In the genomic region with DNA sequence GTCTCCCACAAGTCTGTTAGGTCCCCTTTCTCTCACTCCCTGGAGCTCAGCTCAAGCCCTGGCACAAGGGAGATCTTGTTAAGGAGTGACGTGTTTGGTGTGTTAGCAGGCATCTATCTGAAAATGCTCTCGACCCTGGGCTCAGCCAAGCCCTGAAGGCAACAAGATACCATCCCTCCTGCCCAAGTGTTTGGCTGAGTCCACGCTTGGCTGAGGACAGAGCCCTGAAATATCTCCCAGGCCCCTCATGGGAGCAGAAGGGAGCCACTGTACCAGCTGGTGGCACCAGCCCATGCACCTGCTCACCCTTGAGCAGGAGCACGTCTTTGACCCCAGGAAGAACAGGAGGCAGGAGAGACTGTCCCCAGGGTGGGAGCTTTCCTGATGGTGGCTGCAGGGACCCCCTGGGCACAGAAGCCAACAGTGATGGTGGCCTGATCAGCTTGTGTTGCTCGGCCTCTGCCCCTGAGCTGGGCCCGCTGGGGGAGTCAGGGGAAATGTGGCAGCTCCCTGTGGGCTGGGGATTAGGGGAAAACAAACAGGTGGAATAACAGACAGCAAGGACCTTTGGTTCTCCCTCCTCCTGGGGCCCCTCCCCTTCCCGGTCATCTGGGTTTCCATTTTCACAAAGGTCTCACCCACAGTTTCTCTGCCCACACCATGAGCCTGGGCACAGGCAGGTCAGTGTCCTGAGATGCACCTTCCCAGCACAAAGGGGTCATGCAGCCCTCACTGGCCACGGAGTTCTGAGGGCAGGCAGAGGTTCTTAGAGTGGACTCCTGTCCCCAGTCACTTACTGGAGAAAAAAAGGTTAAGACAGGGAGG, we compare ENCODE assay signal across 1 cellular context.
TF ChIP-seq lines count a peak whose summit lies in the region.

No MANE protein-coding gene starts in this region.

TF ChIP-seq in SK-N-SH, 30 proteins besides CTCF, POLR2A, EP300 and RAD21 (continued from another document):
- TF ChIP-seq, protein P1, sequence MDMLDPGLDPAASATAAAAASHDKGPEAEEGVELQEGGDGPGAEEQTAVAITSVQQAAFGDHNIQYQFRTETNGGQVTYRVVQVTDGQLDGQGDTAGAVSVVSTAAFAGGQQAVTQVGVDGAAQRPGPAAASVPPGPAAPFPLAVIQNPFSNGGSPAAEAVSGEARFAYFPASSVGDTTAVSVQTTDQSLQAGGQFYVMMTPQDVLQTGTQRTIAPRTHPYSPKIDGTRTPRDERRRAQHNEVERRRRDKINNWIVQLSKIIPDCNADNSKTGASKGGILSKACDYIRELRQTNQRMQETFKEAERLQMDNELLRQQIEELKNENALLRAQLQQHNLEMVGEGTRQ (IDR thresholded peaks at IDR 0.05; ENCODE audit: borderline replicate concordance, low read depth, low read length), result no peak
- no peak for TF ChIP-seq MEF2A (IDR thresholded peaks at IDR 0.05; ENCODE audit: borderline replicate concordance, low read depth)
